10 cellular contexts compared by ENCODE assay signal in the genomic region with DNA sequence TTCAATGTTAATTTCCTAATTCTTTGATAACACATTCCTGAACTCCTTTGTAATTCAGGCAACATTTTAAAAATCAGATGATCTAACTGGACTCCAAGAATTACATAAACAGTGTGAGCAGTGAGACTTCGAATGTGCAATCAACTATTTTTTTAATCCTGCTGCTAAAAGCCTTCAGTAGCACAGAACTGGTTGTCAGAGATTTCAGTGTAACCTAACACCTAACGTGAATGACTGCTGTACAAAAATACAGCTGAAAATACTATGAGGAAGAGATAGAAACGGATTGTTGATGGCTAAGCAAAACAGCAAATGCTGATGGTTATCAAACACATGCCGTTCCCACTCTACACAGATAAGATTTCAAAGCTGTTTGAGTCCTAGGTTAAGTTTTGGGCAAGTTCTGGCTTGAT. TPM values are rescaled to one million over a fixed set of nuclear protein-coding genes. Genes with fewer than 3 reads are reported as not detected.
DNase-seq lines count a peak whose midpoint lies in the region; ATAC-seq and TF ChIP-seq lines count a peak whose summit lies in the region.
"Had no signal": no experiment of that assay in that cellular context is flagged by ENCODE, and none has a peak within 500 bp of the region (broad histone marks: within the 10 kb centered on the region; RNA-seq: fewer than 3 reads in every experiment).

No MANE protein-coding gene starts in this region.

- TF ChIP-seq POLR2A in IMR-90 (IDR thresholded peaks at IDR 0.05; ENCODE audit: low read depth, low read length) = no peak

- in situ Hi-C loops in IMR-90 (cut with MboI; ENCODE audit: low sequenced_read_pairs) = no loop called here

- H3K27ac ChIP-seq in IMR-90 (ENCODE audit: insufficient read depth, low read length) (no peak overlapping the region), ascending aorta (peak overlapping the region; percentile 39 to 56), heart right ventricle (peak overlapping the region in 8 of 10 donors; percentile 42 to 67 (median 60))

- H3K79me1 ChIP-seq in IMR-90 (ENCODE audit: low read depth in 1 of 2, low read length in 2 of 2) = peaks cover 26 to 79% of the 10 kb centered on the region in 2 experiments

- CTCF ChIA-PET in IMR-90 (lab: Yijun Ruan, JAX) = interaction anchor here (0.8 kb wide), 1 partner anchor 16 kb away, joined by 3 read pairs; no protein-coding TSS in a partner anchor

- H4K91ac ChIP-seq in IMR-90 (ENCODE audit: insufficient read depth, low read depth, low read length) = no peak overlapping the region

- TF ChIP-seq RAD21 in IMR-90 (IDR thresholded peaks at IDR 0.05; ENCODE audit: low read length) = no peak

- H3K27me3 ChIP-seq in IMR-90 (ENCODE audit: control insufficient read depth, insufficient read depth, low read length) (no peaks in the 10 kb centered on the region), ascending aorta (no peaks in the 10 kb centered on the region), heart right ventricle (no peaks in the 10 kb centered on the region)
- H3K27me3 ChIP-seq: tibial nerve had no signal

- ATAC-seq in IMR-90 (ENCODE audit: low read depth) = peak; percentile 52
- ATAC-seq in heart right ventricle = peak in 7 of 8 donors; percentile 36 to 66 (median 55)
- ATAC-seq in sciatic nerve = peak; percentile 81
- ATAC-seq in HG03378 (IDR thresholded peaks at IDR 0.05; ENCODE audit: unreplicated experiment) = no peak
- ATAC-seq in stimulated activated naive CD8-positive, alpha-beta T cell treated with anti-CD3 and anti-CD28 coated beads, Interleukin-15, Interleukin-2, amounts not matched to agents 100 U/mL and 50 U/mL, for 24 hours = no peak

- H3K9ac ChIP-seq in IMR-90 (ENCODE audit: low read depth, low read length) = no peak overlapping the region

- H3K23ac ChIP-seq in IMR-90 (ENCODE audit: low read depth, low read length) = 0 out of 2 replicates have a peak overlapping the region, but pooled peaks have one; percentile 18

- H3K4me3 ChIP-seq in IMR-90 (ENCODE audit: insufficient read depth, low read depth, low read length) (no peak overlapping the region), ascending aorta (peak overlapping the region in 1 of 2 donors; percentile 29), heart right ventricle (peak overlapping the region in 1 of 10 donors; percentile 9)
- H3K4me3 ChIP-seq: tibial nerve had no signal

- DNase-seq in IMR-90 (peak; percentile 67), ascending aorta (ENCODE audit: low spot score in 2 of 2) (no peak), heart right ventricle (no peak), sciatic nerve (ENCODE audit: low spot score) (no peak), middle frontal gyrus (ENCODE audit: extremely low spot score, low spot score) (no peak), GDM1 (lab: John Stamatoyannopoulos, UW) (no peak)
- DNase-seq in stimulated activated naive CD8-positive, alpha-beta T cell treated with anti-CD3 and anti-CD28 coated beads, Interleukin-15, Interleukin-2, amounts not matched to agents 100 U/mL and 50 U/mL, for 24 hours = no peak
- DNase-seq: SHP77 treated with DMSO at 0.1 percent for 48 hours had no signal

- BruUV-seq in IMR-90 (replicated peaks; lab: Mats Ljungman, UMichigan) = no TSS peak

- no peak overlapping the region for H2AK5ac ChIP-seq in IMR-90 (ENCODE audit: low read depth, low read length)

- H2BK20ac ChIP-seq in IMR-90 (ENCODE audit: low read depth, low read length) = no peak overlapping the region; the same call in 1 of the 2 replicates

- H4K20me1 ChIP-seq in IMR-90 (ENCODE audit: insufficient read depth, low read length) = peaks cover 35% of the 10 kb centered on the region

- no peaks in the 10 kb centered on the region for H3K36me3 ChIP-seq in IMR-90 (ENCODE audit: control insufficient read depth, insufficient read depth, low read length)
- no peaks in the 10 kb centered on the region for H3K36me3 ChIP-seq in ascending aorta
- no peaks in the 10 kb centered on the region for H3K36me3 ChIP-seq in heart right ventricle
- H3K36me3 ChIP-seq: tibial nerve had no signal

- H2AK9ac ChIP-seq in IMR-90 (replicated peaks; ENCODE audit: low read depth, low read length, poor library complexity) = no peak overlapping the region

- POLR2A ChIA-PET in IMR-90 (lab: Charles Lee; ENCODE audit: unreplicated experiment) = no interaction called here

- 0 out of 2 replicates have a peak overlapping the region, but pooled peaks have one; percentile 36 for H2BK120ac ChIP-seq in IMR-90 (ENCODE audit: low read depth, low read length)

- H2BK5ac ChIP-seq in IMR-90 (ENCODE audit: low read depth, low read length, poor library complexity, severe bottlenecking) = peak overlapping the region; percentile 4

- H3K4me1 ChIP-seq in IMR-90 (ENCODE audit: control insufficient read depth, insufficient read depth, low read length) (peaks cover 17% of the 10 kb centered on the region), ascending aorta (peaks cover 4 to 34% of the 10 kb centered on the region in 2 donors), heart right ventricle (peaks cover 18 to 76% (median 59%) of the 10 kb centered on the region in 9 donors)

- H3K9me3 ChIP-seq in IMR-90 (ENCODE audit: control insufficient read depth, insufficient read depth, low read length) (no peaks in the 10 kb centered on the region), ascending aorta (no peaks in the 10 kb centered on the region), heart right ventricle (no peaks in the 10 kb centered on the region)
- H3K9me3 ChIP-seq: tibial nerve had no signal

- dilution Hi-C loops in IMR-90 (cut with HindIII; ENCODE audit: low sequenced_read_pairs, unreplicated experiment) = no loop called here

- H3K4ac ChIP-seq in IMR-90 (ENCODE audit: low read depth, low read length) = peak overlapping the region; percentile 13; the same call in 1 of the 2 replicates

- H3K9me1 ChIP-seq in IMR-90 (ENCODE audit: insufficient read depth, low read length) = peaks cover 20% of the 10 kb centered on the region

- H3K14ac ChIP-seq in IMR-90 (replicated peaks; ENCODE audit: low read depth, low read length) = no peak overlapping the region; the same call in 1 of the 2 replicates

- H3K4me2 ChIP-seq in IMR-90 (ENCODE audit: low read depth, low read length) = peak overlapping the region; percentile 66

- H4K8ac ChIP-seq in IMR-90 (ENCODE audit: low read depth in 2 of 2, low read length in 2 of 2) = no peak overlapping the region

- no peak overlapping the region for H3K56ac ChIP-seq in IMR-90 (ENCODE audit: extremely low read depth, insufficient read depth, low read length)

- no peak overlapping the region for H2BK15ac ChIP-seq in IMR-90 (ENCODE audit: low read depth, low read length)

- H2AFZ ChIP-seq in IMR-90 (replicated peaks; ENCODE audit: low read length, poor library complexity) = no peak overlapping the region

- peak overlapping the region; percentile 1; the same call in 1 of the 2 replicates for H3K18ac ChIP-seq in IMR-90 (ENCODE audit: low read depth, low read length)

- H4K5ac ChIP-seq in IMR-90 (ENCODE audit: low read depth, low read length) = no peak overlapping the region

- intact Hi-C loops in IMR-90 (cut with micrococcal nuclease) (no loop called here), ascending aorta (cut with DNase I) (no loop called here), heart right ventricle (cut with DNase I) (no loop called here), sciatic nerve (cut with DNase I) (no loop called here)

- WGBS in IMR-90 (ENCODE audit: extremely low coverage in 2 of 2, insufficient read length in 1 of 2), 2 experiments = no CpG with 5 or more reads among the region's 4 CpGs
- WGBS in heart right ventricle, 2 donors = 8 to 9% methylated on average over 4 of the region's 4 CpGs

- no peak for TF ChIP-seq CTCF in IMR-90 (conservative IDR thresholded peaks at IDR 0.05; ENCODE audit: low read depth, low read length)
- no peak for TF ChIP-seq CTCF in ascending aorta (IDR thresholded peaks at IDR 0.05)
- no peak for TF ChIP-seq CTCF in heart right ventricle (IDR thresholded peaks at IDR 0.05)

TF ChIP-seq in IMR-90, 13 proteins besides CTCF, POLR2A, EP300 and RAD21 (continues in another document):
- no peak for TF ChIP-seq MXI1 (IDR thresholded peaks at IDR 0.05; ENCODE audit: borderline replicate concordance, low read depth, low read length)
- TF ChIP-seq MAFK (IDR thresholded peaks at IDR 0.05; ENCODE audit: low read depth, low read length) = no peak
- no peak for TF ChIP-seq FOS (IDR thresholded peaks at IDR 0.05; ENCODE audit: low read depth, low read length)
- no peak for TF ChIP-seq ELK1 (IDR thresholded peaks at IDR 0.05; ENCODE audit: borderline replicate concordance, low read depth, low read length)
- no peak for TF ChIP-seq NFE2L2 (IDR thresholded peaks at IDR 0.05; ENCODE audit: low read depth, low read length)
- TF ChIP-seq SMC3 (IDR thresholded peaks at IDR 0.05; ENCODE audit: low read depth, low read length) = no peak
- no peak for TF ChIP-seq CHD1 (IDR thresholded peaks at IDR 0.05; ENCODE audit: low read depth, low read length)
- TF ChIP-seq CEBPB (IDR thresholded peaks at IDR 0.05; ENCODE audit: low read depth, low read length) = peak; percentile 39; the same call in 1 of the 2 replicates
- TF ChIP-seq MAZ (IDR thresholded peaks at IDR 0.05; ENCODE audit: borderline replicate concordance, low read depth, low read length) = no peak
- TF ChIP-seq RFX5 (IDR thresholded peaks at IDR 0.05; ENCODE audit: low read depth, low read length) = 0 out of 2 replicates have a peak, but pooled peaks have one; percentile 9
- TF ChIP-seq RCOR1 (IDR thresholded peaks at IDR 0.05; ENCODE audit: insufficient replicate concordance, low read length) = no peak

RNA-seq across cellular contexts. Expression of gene APP, which starts 46.1 kb away (rescaled TPM):
- total RNA-seq in IMR-90 (2012; rRNA removed) (191 and 196 TPM in 2 replicates), ascending aorta (350 TPM), heart right ventricle (100 to 1,000 TPM; 324 to 434 (median 398) TPM), sciatic nerve (497 TPM)
- polyA plus RNA-seq in IMR-90 (2012; rRNA removed) (503 and 530 TPM in 2 replicates), heart right ventricle (100 to 1,000 TPM; 106 to 186 TPM)
- polyA plus RNA-seq in IMR-90 (2012; cell fraction: cytosol; rRNA removed) = 488 and 558 TPM in 2 replicates
- 167 and 391 TPM in 2 replicates for polyA plus RNA-seq in IMR-90 (2012; cell fraction: nucleus; rRNA removed; ENCODE audit: low replicate concordance)

Comparison
In these comparisons a context has a peak if more than half of its experiments do, and no peak if none do; other contexts are left out.
1. ATAC-seq: peak in IMR-90 (single experiment), heart right ventricle (7 of 8) and sciatic nerve (single experiment); none in HG03378 (single experiment) and stimulated activated naive CD8-positive, alpha-beta T cell treated with anti-CD3 and anti-CD28 coated beads, Interleukin-15, Interleukin-2, amounts not matched to agents 100 U/mL and 50 U/mL, for 24 hours (single experiment).